8 cellular contexts compared by ENCODE assay signal in the genomic region with DNA sequence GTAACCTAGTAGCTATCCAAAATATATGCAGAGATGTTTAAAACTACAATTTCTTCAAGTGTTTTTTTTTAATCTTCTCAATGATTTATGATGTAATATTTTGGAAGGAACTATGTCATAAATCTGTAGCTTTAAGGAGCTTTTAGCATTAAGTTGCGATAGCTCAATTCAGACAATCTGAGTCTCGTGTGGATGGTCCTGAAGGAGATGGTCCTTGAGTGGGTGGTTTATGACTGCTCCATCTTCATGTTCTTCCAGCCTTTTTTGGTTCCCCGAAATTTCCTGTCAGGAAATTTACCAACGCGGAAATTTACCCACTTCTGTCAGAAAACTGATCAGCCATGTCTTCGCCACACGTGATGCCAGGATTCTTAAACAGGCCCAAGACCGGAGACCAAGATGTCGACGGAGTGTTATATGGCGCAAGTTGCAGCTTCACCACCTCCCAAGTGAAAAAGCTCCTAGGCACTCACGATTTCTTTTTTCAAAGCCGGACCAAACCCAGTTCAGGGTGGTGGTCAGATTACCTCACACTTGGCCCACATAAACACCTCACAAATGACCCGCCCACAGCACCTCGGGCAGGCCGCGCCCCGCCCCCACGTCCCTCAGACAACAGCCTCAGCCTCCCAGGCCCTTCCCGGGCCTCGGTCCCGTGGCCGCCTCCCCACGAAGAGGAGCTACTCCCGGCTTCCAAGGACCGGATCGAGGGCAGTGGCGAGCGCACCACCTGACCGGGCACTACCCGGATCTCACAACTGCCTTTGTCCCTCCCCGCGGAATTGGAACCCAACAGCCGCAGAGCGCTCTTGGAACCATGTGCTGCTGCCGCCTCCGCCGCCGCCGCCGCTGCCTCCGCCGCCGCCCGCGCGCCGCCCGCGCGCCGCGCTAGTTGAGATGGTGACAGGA. TPM values are rescaled to one million over a fixed set of nuclear protein-coding genes. Genes with fewer than 3 reads are reported as not detected.
DNase-seq lines count a peak whose midpoint lies in the region; ATAC-seq and TF ChIP-seq lines count a peak whose summit lies in the region.

MORC2 (minus strand) TSS at position 760 of the 909 bp plus-strand sequence. CDS start 885 bp downstream, outside the sequence.

- peak within 1 kb of the TSS; percentile 91 for H2AFZ ChIP-seq in mammary epithelial cell (ENCODE audit: low read depth, low read length)

- peaks cover 10% of the 10 kb centered on the region for H3K9me3 ChIP-seq in mammary epithelial cell (replicated peaks; ENCODE audit: insufficient read depth, low read length)

- peak within 1 kb of the TSS; percentile 87 for H3K4me3 Mint-ChIP-seq in activated T-cell treated with anti-CD3 and anti-CD28 coated beads, Interleukin-2, amount 50 U/mL, for 4 hours

- H3K9ac ChIP-seq in mammary epithelial cell (ENCODE audit: insufficient read depth, low read length), result peak within 1 kb of the TSS; percentile 73

- BruUV-seq in mammary epithelial cell (replicated peaks; lab: Mats Ljungman, UMichigan), result TSS peak; percentile 52

- DNase-seq in activated T-cell treated with anti-CD3 and anti-CD28 coated beads, Interleukin-2, amount 50 U/mL, for 4 hours, result no peak
- DNase-seq in activated T-cell treated with anti-CD3 and anti-CD28 coated beads for 4 hours, result no peak
- DNase-seq in NCI-H510A (lab: John Stamatoyannopoulos, UW), result peak; percentile 41
- DNase-seq in mammary epithelial cell, result no peak
- DNase-seq in islet precursor cell, result peak; percentile 85
- peak; percentile 3 for DNase-seq in smooth muscle cell of the brain vasculature (ENCODE audit: low read depth, low spot score)

- peak within 1 kb of the TSS; percentile 73 for H3K27ac ChIP-seq in mammary epithelial cell (ENCODE audit: insufficient read depth, low read depth, low read length)

- no peak for TF ChIP-seq CTCF in mammary epithelial cell (conservative IDR thresholded peaks at IDR 0.05 in 1 of 2, IDR thresholded peaks at IDR 0.05 in 1 of 2; ENCODE audit: extremely low read depth in 1 of 2, insufficient read depth in 1 of 2, low read depth in 1 of 2, low read length in 2 of 2)

- no peaks in the 10 kb centered on the region for H4K20me1 ChIP-seq in mammary epithelial cell (ENCODE audit: insufficient read depth, low read length)

- CTCF ChIA-PET in mammary epithelial cell (lab: Charles Lee; ENCODE audit: low non-redundant PET), result interaction anchor here (0.6 to 0.7 kb wide), 4 partner anchors 23 to 207 kb away, joined by 3 read pairs; no protein-coding TSS in a partner anchor

- peaks cover 15% of the 10 kb centered on the region for H3K4me1 ChIP-seq in mammary epithelial cell (ENCODE audit: insufficient read depth, low read length)

- peaks cover 43% of the 10 kb centered on the region for H3K36me3 Mint-ChIP-seq in activated T-cell treated with anti-CD3 and anti-CD28 coated beads, Interleukin-2, amount 50 U/mL, for 4 hours (ENCODE audit: insufficient read depth)

- H3K79me2 ChIP-seq in mammary epithelial cell (ENCODE audit: insufficient read depth, low read length), result peaks cover 64% of the 10 kb centered on the region

- peak within 1 kb of the TSS; percentile 90 for H3K4me2 ChIP-seq in mammary epithelial cell (ENCODE audit: insufficient read depth, low read depth, low read length)

- intact Hi-C loops in mammary epithelial cell (cut with micrococcal nuclease), result no loop called here

- in situ Hi-C loops in mammary epithelial cell (cut with MboI; ENCODE audit: low sequenced_read_pairs in 2 of 2), result no loop called here

- H3K27me3 Mint-ChIP-seq in activated T-cell treated with anti-CD3 and anti-CD28 coated beads, Interleukin-2, amount 50 U/mL, for 4 hours (ENCODE audit: low read depth), result no peaks in the 10 kb centered on the region

- peaks cover 25% of the 10 kb centered on the region for H3K9me3 Mint-ChIP-seq in activated T-cell treated with anti-CD3 and anti-CD28 coated beads, Interleukin-2, amount 50 U/mL, for 4 hours

- H3K36me3 ChIP-seq in mammary epithelial cell (ENCODE audit: insufficient read depth, low read length), result peaks cover 15% of the 10 kb centered on the region

- WGBS in mammary epithelial cell (ENCODE audit: low coverage, missing lambda C conversion rate), result 81% methylated on average over 11 of the region's 53 CpGs

- dilution Hi-C loops in mammary epithelial cell (cut with HindIII; ENCODE audit: low sequenced_read_pairs), result no loop called here

- no peak for ATAC-seq in activated T-cell treated with anti-CD3 and anti-CD28 coated beads, Interleukin-2, amount 50 U/mL, for 4 hours
- ATAC-seq in HG02885 (IDR thresholded peaks at IDR 0.05; ENCODE audit: poor library complexity, unreplicated experiment), result peak; percentile 21
- ATAC-seq in GM21528 (IDR thresholded peaks at IDR 0.05; ENCODE audit: low FRiP score, unreplicated experiment), result no peak

- peak within 1 kb of the TSS; percentile 55 to 79 (median 65) for H3K4me3 ChIP-seq in mammary epithelial cell (replicated peaks in 1 of 3; ENCODE audit: insufficient read depth in 1 of 3, low read depth in 2 of 3, low read length in 3 of 3)

- no peaks in the 10 kb centered on the region for H3K27me3 ChIP-seq in mammary epithelial cell (ENCODE audit: insufficient read depth, low read length)

- H3K4me1 Mint-ChIP-seq in activated T-cell treated with anti-CD3 and anti-CD28 coated beads, Interleukin-2, amount 50 U/mL, for 4 hours (ENCODE audit: low read depth), result peaks cover 53% of the 10 kb centered on the region

RNA-seq across cellular contexts. Expression of gene MORC2, which starts in this region (rescaled TPM):
- total RNA-seq in activated T-cell treated with anti-CD3 and anti-CD28 coated beads, Interleukin-2, amount 50 U/mL, for 4 hours, result 10 to 100 TPM; 26.9 to 27.7 (median 27.6) TPM
- total RNA-seq in mammary epithelial cell, result 10 to 100 TPM; 11.3 to 24.4 TPM
- polyA plus RNA-seq in mammary epithelial cell, result 7.0 TPM
- 48.5 TPM for polyA minus RNA-seq in mammary epithelial cell

Comparison
In these comparisons a context has a peak if more than half of its experiments do, and no peak if none do; other contexts are left out.
1. DNase-seq: peak in NCI-H510A (single experiment), islet precursor cell (single experiment) and smooth muscle cell of the brain vasculature (single experiment); none in activated T-cell treated with anti-CD3 and anti-CD28 coated beads, Interleukin-2, amount 50 U/mL, for 4 hours (single experiment), activated T-cell treated with anti-CD3 and anti-CD28 coated beads for 4 hours (single experiment) and mammary epithelial cell (single experiment).